8 cellular contexts compared by ENCODE assay signal in the genomic region with DNA sequence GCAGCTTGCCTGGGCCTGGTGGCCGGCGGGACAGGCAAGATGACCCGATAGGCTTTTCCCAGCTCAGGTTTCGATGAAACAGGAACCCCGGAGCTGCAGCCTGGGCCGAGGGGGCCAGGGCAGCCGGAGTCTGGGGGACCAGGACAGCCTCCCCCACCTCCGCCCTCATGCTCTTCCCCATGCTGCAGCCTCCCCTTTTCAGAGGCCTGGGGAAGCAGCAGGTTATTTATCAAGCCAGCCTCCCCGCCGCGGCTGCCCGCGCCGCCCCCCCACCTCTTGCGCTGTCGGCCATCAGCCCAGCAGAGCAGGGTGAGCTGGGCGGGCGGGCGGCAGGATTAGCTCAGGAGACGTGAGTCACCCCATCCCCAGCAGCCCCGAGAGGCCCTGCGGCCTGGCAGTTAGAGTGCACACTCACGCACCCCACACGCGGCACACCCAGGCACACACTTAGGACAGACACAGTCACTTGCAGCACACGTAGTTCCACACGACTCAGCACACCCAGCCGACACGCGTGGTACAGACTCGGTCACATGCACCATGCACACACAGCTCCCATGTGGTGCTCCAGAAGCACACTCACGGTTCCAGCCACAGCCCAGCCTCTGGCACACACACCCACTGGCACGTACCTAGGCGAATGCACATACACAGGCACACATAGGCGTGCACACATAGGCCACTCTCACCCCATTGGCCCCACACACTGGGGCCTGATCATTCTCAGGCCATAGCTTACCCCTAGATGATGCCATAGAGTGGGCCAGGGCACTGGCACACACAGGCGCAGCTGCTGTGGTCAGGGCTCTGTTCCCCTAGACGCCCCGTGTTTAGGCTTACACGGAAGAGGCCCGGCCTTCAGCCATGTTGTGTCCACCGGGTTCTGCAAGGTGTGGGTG. TPM values are rescaled to one million over a fixed set of nuclear protein-coding genes. Genes with fewer than 3 reads are reported as not detected.
DNase-seq lines count a peak whose midpoint lies in the region; ATAC-seq, FAIRE-seq and TF ChIP-seq lines count a peak whose summit lies in the region.

No MANE protein-coding gene starts in this region.

- peaks cover 82 to 83% of the 10 kb centered on the region in 2 donors for H3K4me1 ChIP-seq in kidney (ENCODE audit: control insufficient read depth in 1 of 2, insufficient read depth in 1 of 2, low read depth in 1 of 2, low read length in 2 of 2)

- peaks cover 26% of the 10 kb centered on the region for H3K4me1 Mint-ChIP-seq in activated T-cell treated with anti-CD3 and anti-CD28 coated beads, Interleukin-2, amount 50 U/mL, for 4 hours (ENCODE audit: low read depth)
- H3K4me1 Mint-ChIP-seq in activated T-cell treated with anti-CD3 and anti-CD28 coated beads, Interleukin-2, amount 50 U/mL, for 24 hours (ENCODE audit: low read depth): peaks cover 14% of the 10 kb centered on the region

- H3K27ac Mint-ChIP-seq in activated T-cell treated with anti-CD3 and anti-CD28 coated beads, Interleukin-2, amount 50 U/mL, for 24 hours: no peak overlapping the region

- no peak for TF ChIP-seq CTCF in astrocyte of the spinal cord (IDR thresholded peaks at IDR 0.05; ENCODE audit: low read depth, low read length)
- no peak for TF ChIP-seq CTCF in kidney (IDR thresholded peaks at IDR 0.05; ENCODE audit: borderline replicate concordance, extremely low read depth, insufficient read depth)

- peak overlapping the region; percentile 93 to 95 for H3K27ac ChIP-seq in kidney (ENCODE audit: low read depth in 2 of 2, low read length in 2 of 2)

- H3K9ac ChIP-seq in kidney (ENCODE audit: low read length in 2 of 2): peak overlapping the region; percentile 55 to 82

- H3K9me3 Mint-ChIP-seq in activated T-cell treated with anti-CD3 and anti-CD28 coated beads, Interleukin-2, amount 50 U/mL, for 4 hours: no peaks in the 10 kb centered on the region
- H3K9me3 Mint-ChIP-seq in activated T-cell treated with anti-CD3 and anti-CD28 coated beads, Interleukin-2, amount 50 U/mL, for 24 hours: no peaks in the 10 kb centered on the region

- H3K36me3 Mint-ChIP-seq in activated T-cell treated with anti-CD3 and anti-CD28 coated beads, Interleukin-2, amount 50 U/mL, for 4 hours (ENCODE audit: insufficient read depth): no peaks in the 10 kb centered on the region
- no peaks in the 10 kb centered on the region for H3K36me3 Mint-ChIP-seq in activated T-cell treated with anti-CD3 and anti-CD28 coated beads, Interleukin-2, amount 50 U/mL, for 24 hours (ENCODE audit: low read depth)

- no peak for DNase-seq in activated T-cell treated with anti-CD3 and anti-CD28 coated beads, Interleukin-2, amount 50 U/mL, for 4 hours
- no peak for DNase-seq in activated T-cell treated with anti-CD3 and anti-CD28 coated beads, Interleukin-2, amount 50 U/mL, for 24 hours
- DNase-seq in LHCN-M2 (ENCODE audit: low read depth) (peak; percentile 96), astrocyte of the spinal cord (ENCODE audit: low read depth, low spot score) (peak; percentile 97), kidney (peak; percentile 97), smooth muscle cell of the brain vasculature (ENCODE audit: low read depth, low spot score) (peak; percentile 72), NCI-H748 (lab: John Stamatoyannopoulos, UW; ENCODE audit: unreplicated experiment) (no peak)

- no peak overlapping the region for H3K4me3 Mint-ChIP-seq in activated T-cell treated with anti-CD3 and anti-CD28 coated beads, Interleukin-2, amount 50 U/mL, for 4 hours
- no peak overlapping the region for H3K4me3 Mint-ChIP-seq in activated T-cell treated with anti-CD3 and anti-CD28 coated beads, Interleukin-2, amount 50 U/mL, for 24 hours

- H3K27me3 Mint-ChIP-seq in activated T-cell treated with anti-CD3 and anti-CD28 coated beads, Interleukin-2, amount 50 U/mL, for 4 hours (ENCODE audit: low read depth): peaks cover 5% of the 10 kb centered on the region
- H3K27me3 Mint-ChIP-seq in activated T-cell treated with anti-CD3 and anti-CD28 coated beads, Interleukin-2, amount 50 U/mL, for 24 hours: peaks cover 13% of the 10 kb centered on the region

- no peak overlapping the region for H3K4me3 ChIP-seq in astrocyte of the spinal cord (ENCODE audit: low read depth, low read length)
- H3K4me3 ChIP-seq in kidney (ENCODE audit: low read length in 2 of 2): peak overlapping the region; percentile 28 to 34

- H3K9me3 ChIP-seq in kidney (ENCODE audit: control insufficient read depth in 1 of 2, low read length in 2 of 2): no peaks in the 10 kb centered on the region

- in situ Hi-C loops in astrocyte of the spinal cord (cut with HindIII; ENCODE audit: low sequenced_read_pairs): no loop called here

- ATAC-seq in activated T-cell treated with anti-CD3 and anti-CD28 coated beads, Interleukin-2, amount 50 U/mL, for 4 hours: peak; percentile 16 to 26
- no peak for ATAC-seq in GM18519 (IDR thresholded peaks at IDR 0.05; ENCODE audit: low FRiP score, unreplicated experiment)

- peaks cover 0 to 3% of the 10 kb centered on the region in 2 donors for H3K36me3 ChIP-seq in kidney (ENCODE audit: control insufficient read depth in 1 of 2, insufficient read depth in 2 of 2, low read length in 2 of 2)

- FAIRE-seq in kidney (lab: Jason Lieb, UNC): no peak

- intact Hi-C loops in kidney (cut with DNase I): no loop called here

RNA-seq across cellular contexts. Expression of gene CXXC5, which starts 13.0 kb away (rescaled TPM):
- total RNA-seq in activated T-cell treated with anti-CD3 and anti-CD28 coated beads, Interleukin-2, amount 50 U/mL, for 4 hours: 1 to 10 TPM; 1.2 to 3.3 (median 1.4) TPM
- total RNA-seq in LHCN-M2 (2014; rRNA removed) (240 and 264 TPM in 2 replicates), kidney (122 TPM)
- 111 TPM for polyA plus RNA-seq in LHCN-M2 (2012)
- polyA plus RNA-seq in kidney (ENCODE audit: insufficient read depth, low read depth, low replicate concordance): 116 TPM

Comparison
In these comparisons a context has a peak if more than half of its experiments do, and no peak if none do; other contexts are left out.
1. DNase-seq: peak in LHCN-M2 (single experiment), astrocyte of the spinal cord (single experiment), kidney (single experiment) and smooth muscle cell of the brain vasculature (single experiment); none in activated T-cell treated with anti-CD3 and anti-CD28 coated beads, Interleukin-2, amount 50 U/mL, for 4 hours (single experiment), activated T-cell treated with anti-CD3 and anti-CD28 coated beads, Interleukin-2, amount 50 U/mL, for 24 hours (single experiment) and NCI-H748 (single experiment).
2. RNA of gene CXXC5, which starts 13.0 kb away (total RNA-seq): 240 to 264 TPM in LHCN-M2 and 122 TPM in kidney (single experiment); 1.2 to 3.3 TPM in activated T-cell treated with anti-CD3 and anti-CD28 coated beads, Interleukin-2, amount 50 U/mL, for 4 hours; every median in the first group is over 10 times any median in the second.